Comparison of ENCODE assay signal across 1 cellular context in genomic region chr10:102644066-102644645, GRCh38.
TF ChIP-seq lines count a peak whose summit lies in the region.

TRIM8 (plus strand) TSS chr10:102644479; CDS start chr10:102644618, 139 bp downstream.

TF ChIP-seq in K562, 482 proteins besides CTCF, POLR2A, EP300 and RAD21 (continued from another document):
- TF ChIP-seq RERE (CRISPR knock-in tag; IDR thresholded peaks at IDR 0.05; ENCODE audit: borderline replicate concordance) = no peak
- TF ChIP-seq BDP1 (IDR thresholded peaks at IDR 0.05; ENCODE audit: insufficient read depth, insufficient read length) = no peak
- no peak for TF ChIP-seq BCOR (IDR thresholded peaks at IDR 0.05)
- no peak for TF ChIP-seq ZFX (CRISPR knock-in tag; IDR thresholded peaks at IDR 0.05)
- no peak for TF ChIP-seq ZFP1 (CRISPR knock-in tag; IDR thresholded peaks at IDR 0.05)
- peak; percentile 25 for TF ChIP-seq CXXC5 (CRISPR knock-in tag; IDR thresholded peaks at IDR 0.05)
- TF ChIP-seq NFYB (IDR thresholded peaks at IDR 0.05; ENCODE audit: extremely low read depth, insufficient read length) = no peak
- no peak for TF ChIP-seq NR2C1 (IDR thresholded peaks at IDR 0.05)
- no peak for TF ChIP-seq NR2C1 (tag; IDR thresholded peaks at IDR 0.05)
- TF ChIP-seq BRF1 (IDR thresholded peaks at IDR 0.05; ENCODE audit: borderline replicate concordance, extremely low read depth, insufficient read length) = no peak
- no peak for TF ChIP-seq ZFPM2 (CRISPR knock-in tag; IDR thresholded peaks at IDR 0.05)
- TF ChIP-seq XRCC4 (IDR thresholded peaks at IDR 0.05; ENCODE audit: extremely low read depth, insufficient read depth, insufficient read length) = no peak
- TF ChIP-seq MAZ (CRISPR knock-in tag; conservative IDR thresholded peaks at IDR 0.05 in 1 of 2, IDR thresholded peaks at IDR 0.05 in 1 of 2) = peak in 1 of 2 experiments; percentile 29; a peak in 1 of 4 replicates
- TF ChIP-seq NFIC (IDR thresholded peaks at IDR 0.05) = no peak
- no peak for TF ChIP-seq SMARCA4 (IDR thresholded peaks at IDR 0.05)
- TF ChIP-seq ZNF398 (CRISPR knock-in tag; IDR thresholded peaks at IDR 0.05) = no peak
- TF ChIP-seq CAMTA2 (CRISPR knock-in tag; conservative IDR thresholded peaks at IDR 0.05) = no peak
- no peak for TF ChIP-seq MEIS2 (IDR thresholded peaks at IDR 0.05; ENCODE audit: partially characterized antibody)
- TF ChIP-seq GABPB1 (CRISPR knock-in tag; IDR thresholded peaks at IDR 0.05) = no peak
- TF ChIP-seq SMC3 (conservative IDR thresholded peaks at IDR 0.05; ENCODE audit: insufficient read depth, low read depth, low read length) = no peak
- no peak for TF ChIP-seq NBN (IDR thresholded peaks at IDR 0.05; ENCODE audit: low read depth)
- no peak for TF ChIP-seq POLR2H (tag; IDR thresholded peaks at IDR 0.05; ENCODE audit: low read depth)
- no peak; the same call in 1 of the 2 replicates for TF ChIP-seq ZBTB7A (IDR thresholded peaks at IDR 0.05; ENCODE audit: borderline replicate concordance, control insufficient read depth, low read depth, low read length)
- TF ChIP-seq POLR2G (IDR thresholded peaks at IDR 0.05; ENCODE audit: low read depth, low read length) = peak; percentile 75
- no peak for TF ChIP-seq CREB3 (tag; conservative IDR thresholded peaks at IDR 0.05; ENCODE audit: low read depth)
- TF ChIP-seq MAFG (tag; conservative IDR thresholded peaks at IDR 0.05) = no peak
- no peak for TF ChIP-seq MNT (conservative IDR thresholded peaks at IDR 0.05)
- no peak for TF ChIP-seq NFRKB (IDR thresholded peaks at IDR 0.05; ENCODE audit: low read depth)
TF ChIP-seq in K562: peak in this region for 23.
